In genomic region chr3:43343778-43344177, GRCh38 we compare ENCODE assay signal across 1 cellular context.
TF ChIP-seq lines count a peak whose summit lies in the region.

No MANE protein-coding gene starts in this region.

TF ChIP-seq in endothelial cell of umbilical vein, 7 proteins besides CTCF, POLR2A, EP300 and RAD21:
- TF ChIP-seq POLR2AphosphoS5 (IDR thresholded peaks at IDR 0.05; ENCODE audit: insufficient read depth, low read depth, low read length) (peak; percentile 23), GATA2 (IDR thresholded peaks at IDR 0.05; ENCODE audit: insufficient read depth, insufficient read length, low read depth, low read length) (no peak)
TF ChIP-seq in endothelial cell of umbilical vein: peak in this region for 1.
